In the genomic region with DNA sequence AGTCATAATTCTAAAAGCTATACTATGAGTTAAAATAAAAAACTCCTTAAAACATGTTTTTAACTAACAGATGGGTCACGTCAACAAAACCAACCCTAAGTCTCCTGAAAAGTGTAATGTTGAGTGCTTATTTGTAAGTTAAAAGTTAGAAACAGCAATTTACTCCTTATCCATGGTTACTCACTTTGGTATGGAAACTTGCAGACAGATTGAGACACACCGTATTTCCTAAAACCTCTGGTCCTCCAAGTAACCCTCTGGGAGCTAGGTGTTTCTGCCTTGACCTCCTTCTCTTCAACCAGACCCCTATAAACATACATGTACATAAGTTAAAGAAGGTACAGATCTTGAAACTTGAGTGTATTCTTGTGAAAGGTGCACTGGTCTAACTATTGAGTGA, we compare ENCODE assay signal across 25 cellular contexts. TPM values are rescaled to one million over a fixed set of nuclear protein-coding genes. Genes with fewer than 3 reads are reported as not detected.
DNase-seq lines count a peak whose midpoint lies in the region; ATAC-seq, FAIRE-seq and TF ChIP-seq lines count a peak whose summit lies in the region.
"Had no signal": no experiment of that assay in that cellular context is flagged by ENCODE, and none has a peak within 500 bp of the region (broad histone marks: within the 10 kb centered on the region; RNA-seq: fewer than 3 reads in every experiment).

No MANE protein-coding gene starts in this region.

- intact Hi-C loops in Right ventricle myocardium superior (cut with DNase I), result no loop called here
- intact Hi-C loops in endothelial cell of umbilical vein (cut with micrococcal nuclease), result no loop called here

- H3K9me3 ChIP-seq in right atrium auricular region, result no peaks in the 10 kb centered on the region
- H3K9me3 ChIP-seq in endothelial cell of umbilical vein (replicated peaks; ENCODE audit: control insufficient read depth, insufficient read depth, low read length), result no peaks in the 10 kb centered on the region
- H3K9me3 ChIP-seq: A549, transverse colon had no signal

- H4K20me1 ChIP-seq in endothelial cell of umbilical vein (replicated peaks; ENCODE audit: control insufficient read depth, extremely low read depth, insufficient read depth, low read length), result no peaks in the 10 kb centered on the region

- H3K4me2 ChIP-seq in endothelial cell of umbilical vein (ENCODE audit: insufficient read depth, low read length), result peak overlapping the region; percentile 96
- H3K4me2 ChIP-seq: A549, KMS-11 had no signal

- peak; percentile 6 for TF ChIP-seq POLR2A in endothelial cell of umbilical vein (IDR thresholded peaks at IDR 0.05; ENCODE audit: low read depth, low read length)

- H3K36me3 ChIP-seq in right atrium auricular region (no peaks in the 10 kb centered on the region), endothelial cell of umbilical vein (ENCODE audit: control insufficient read depth in 2 of 2, extremely low read depth in 1 of 2, insufficient read depth in 2 of 2, low read length in 2 of 2) (peaks cover 0 to 8% of the 10 kb centered on the region in 2 experiments), rectal smooth muscle tissue (ENCODE audit: control insufficient read depth, insufficient read depth, low read length) (no peaks in the 10 kb centered on the region)
- H3K36me3 ChIP-seq: transverse colon had no signal

- H3K4me3 ChIP-seq in right atrium auricular region (peak overlapping the region in 1 of 2 donors; percentile 4), endothelial cell of umbilical vein (replicated peaks in 1 of 3; ENCODE audit: insufficient read depth in 1 of 3, low read depth in 1 of 3, low read length in 3 of 3) (peak overlapping the region in 2 of 3 experiments; percentile 90 to 94), rectal smooth muscle tissue (ENCODE audit: low read length) (no peak overlapping the region)
- H3K4me3 ChIP-seq: A549, skin epidermis, transverse colon had no signal

- no peak for FAIRE-seq in endothelial cell of umbilical vein (lab: Jason Lieb, UNC)
- FAIRE-seq: A549, HTR-8/SVneo had no signal

- dilution Hi-C loops in endothelial cell of umbilical vein (cut with MboI; ENCODE audit: extremely low pct_ligation_motif_present, low sequenced_read_pairs), result no loop called here

- no peaks in the 10 kb centered on the region for H3K9me1 ChIP-seq in endothelial cell of umbilical vein (replicated peaks; ENCODE audit: control insufficient read depth, extremely low read depth, insufficient read depth, low read length)

- H3K4me1 ChIP-seq in right atrium auricular region (peaks cover 0 to 19% of the 10 kb centered on the region in 2 donors), endothelial cell of umbilical vein (ENCODE audit: control insufficient read depth, extremely low read depth, insufficient read depth, low read length) (peaks cover 79% of the 10 kb centered on the region), rectal smooth muscle tissue (ENCODE audit: control insufficient read depth, insufficient read depth, low read length) (peaks cover 9% of the 10 kb centered on the region)

- H3K9ac ChIP-seq in endothelial cell of umbilical vein (replicated peaks; ENCODE audit: extremely low read depth, insufficient read depth, low read length), result peak overlapping the region; percentile 99
- H3K9ac ChIP-seq in rectal smooth muscle tissue (ENCODE audit: low read length), result no peak overlapping the region
- H3K9ac ChIP-seq: KMS-11 had no signal

- H3K27ac ChIP-seq in right atrium auricular region (peak overlapping the region; percentile 68 to 83), endothelial cell of umbilical vein (ENCODE audit: insufficient read depth, low read depth, low read length) (peak overlapping the region; percentile 100), rectal smooth muscle tissue (ENCODE audit: low read depth, low read length) (peak overlapping the region; percentile 30)
- H3K27ac ChIP-seq: A549, KMS-11, skin epidermis had no signal

- POLR2A ChIA-PET in endothelial cell of umbilical vein (lab: Charles Lee), result interaction anchor here (0.8 to 1.7 kb wide), 4 partner anchors 17 to 96 kb away, joined by 3 read pairs; no protein-coding TSS in a partner anchor

- no peak for TF ChIP-seq CTCF in right atrium auricular region (IDR thresholded peaks at IDR 0.05)
- TF ChIP-seq CTCF in endothelial cell of umbilical vein (IDR thresholded peaks at IDR 0.05; ENCODE audit: extremely low read depth in 1 of 2, insufficient read depth in 1 of 2, low read depth in 1 of 2, low read length in 2 of 2), result no peak

- ATAC-seq in Right ventricle myocardium superior (ENCODE audit: poor library complexity), result no peak
- ATAC-seq: A549; naive thymus-derived CD8-positive, alpha-beta T cell had no signal

- peaks cover 88% of the 10 kb centered on the region for H3K79me2 ChIP-seq in endothelial cell of umbilical vein (ENCODE audit: control insufficient read depth, insufficient read depth, low read length)

- CTCF ChIA-PET in endothelial cell of umbilical vein (lab: Charles Lee), result interaction anchor here (0.9 to 3.7 kb wide), 19 partner anchors 8 to 167 kb away, joined by 3 to 24 read pairs (median 4); no protein-coding TSS in a partner anchor

- H2AFZ ChIP-seq in endothelial cell of umbilical vein (ENCODE audit: low read depth, low read length), result no peak overlapping the region

- H3K27me3 ChIP-seq in right atrium auricular region (no peaks in the 10 kb centered on the region), endothelial cell of umbilical vein (ENCODE audit: control insufficient read depth in 2 of 2, insufficient read depth in 2 of 2, low read length in 2 of 2) (no peaks in the 10 kb centered on the region), rectal smooth muscle tissue (ENCODE audit: control insufficient read depth, insufficient read depth, low read length) (peaks cover 2% of the 10 kb centered on the region)

- no peak for DNase-seq in right atrium auricular region (ENCODE audit: low spot score)
- no peak for DNase-seq in Right ventricle myocardium superior
- DNase-seq in endothelial cell of umbilical vein (ENCODE audit: low read depth, low spot score), result peak; percentile 40
- no peak for DNase-seq in D341Med (ENCODE audit: low spot score)
- no peak for DNase-seq in T-helper 2 cell
- DNase-seq in NCI-H2196 (lab: John Stamatoyannopoulos, UW; ENCODE audit: unreplicated experiment), result no peak
- DNase-seq in occipital lobe (lab: John Stamatoyannopoulos, UW), result no peak
- DNase-seq: activated CD4-positive, alpha-beta memory T cell treated with anti-CD3 and anti-CD28 coated beads for 36 hours; activated CD4-positive, CD25-positive, alpha-beta regulatory T cell; activated gamma-delta T cell; C1 segment of cervical spinal cord; kidney glomerular epithelial cell; MV-4-11; naive thymus-derived CD8-positive, alpha-beta T cell; NCI-H187; NCI-H748 treated with DMSO at 0.1 percent for 48 hours; posterior cingulate gyrus; SHP77; stimulated activated naive CD4-positive, alpha-beta T cell treated with Interleukin-2 at 50 U/mL for 16 hours; transverse colon had no signal

- no TSS peak for BruUV-seq in endothelial cell of umbilical vein (replicated peaks; lab: Mats Ljungman, UMichigan)

TF ChIP-seq in endothelial cell of umbilical vein, 7 proteins besides CTCF, POLR2A, EP300 and RAD21:
- TF ChIP-seq FOS (IDR thresholded peaks at IDR 0.05; ENCODE audit: borderline replicate concordance, insufficient read depth, low read length) (no peak), JUN (IDR thresholded peaks at IDR 0.05; ENCODE audit: borderline replicate concordance, insufficient read depth, insufficient read length, low read depth) (no peak), POLR2AphosphoS5 (IDR thresholded peaks at IDR 0.05; ENCODE audit: insufficient read depth, low read depth, low read length) (no peak), MAX (IDR thresholded peaks at IDR 0.05; ENCODE audit: insufficient read depth, insufficient read length) (no peak), MYC (IDR thresholded peaks at IDR 0.05; ENCODE audit: low read depth, low read length) (no peak), GATA2 (IDR thresholded peaks at IDR 0.05; ENCODE audit: insufficient read depth, insufficient read length, low read depth, low read length) (no peak), EZH2 (IDR thresholded peaks at IDR 0.05; ENCODE audit: borderline replicate concordance, low read depth, low read length, severe bottlenecking) (no peak)

RNA-seq across cellular contexts. Expression of gene COL8A1, which starts 3.1 kb away (rescaled TPM):
- 10 to 100 TPM; 43.3 to 53.8 TPM for total RNA-seq in right atrium auricular region
- total RNA-seq in Right ventricle myocardium superior, result 9.4 TPM
- 217 and 358 TPM in 2 replicates for total RNA-seq in endothelial cell of umbilical vein
- 581 and 634 TPM in 2 replicates for polyA plus RNA-seq in endothelial cell of umbilical vein
- 292 and 326 TPM in 2 replicates for polyA plus RNA-seq in endothelial cell of umbilical vein (2011; cell fraction: cytosol; rRNA removed)
- 285 and 305 TPM in 2 replicates for polyA plus RNA-seq in endothelial cell of umbilical vein (2011; cell fraction: nucleus; rRNA removed)
- polyA plus RNA-seq in endothelial cell of umbilical vein (2012), result 454 and 542 TPM in 2 replicates
- polyA minus RNA-seq in endothelial cell of umbilical vein, result 1,032 and 1,279 TPM in 2 replicates
- polyA minus RNA-seq in endothelial cell of umbilical vein (2011; cell fraction: cytosol; rRNA and poly(A)+ RNA removed), result not detected
- polyA minus RNA-seq in endothelial cell of umbilical vein (2011; cell fraction: nucleus; rRNA and poly(A)+ RNA removed), result 575 and 850 TPM in 2 replicates
- total RNA-seq in occipital lobe, result 0.62 TPM
- total RNA-seq: activated CD4-positive, alpha-beta memory T cell treated with anti-CD3 and anti-CD28 coated beads for 36 hours had no signal
- polyA plus RNA-seq: A549; naive thymus-derived CD8-positive, alpha-beta T cell had no signal

Comparison
In these comparisons a context has a peak if more than half of its experiments do, and no peak if none do; other contexts are left out.
1. H3K27ac ChIP-seq: peak in every context shown above with its lines; median percentile 100 in endothelial cell of umbilical vein; 76 in right atrium auricular region; 30 in rectal smooth muscle tissue.